Comparison of ENCODE assay signal across 13 cellular contexts in genomic region chr4:2393353-2394270, GRCh38. TPM values are rescaled to one million over a fixed set of nuclear protein-coding genes. Genes with fewer than 3 reads are reported as not detected.
DNase-seq lines count a peak whose midpoint lies in the region; ATAC-seq, FAIRE-seq and TF ChIP-seq lines count a peak whose summit lies in the region.
"Had no signal": no experiment of that assay in that cellular context is flagged by ENCODE, and none has a peak within 500 bp of the region (broad histone marks: within the 10 kb centered on the region; RNA-seq: fewer than 3 reads in every experiment).

No MANE protein-coding gene starts in this region.

- peak overlapping the region in 6 of 7 donors; percentile 35 to 79 (median 58) for H3K4me3 Mint-ChIP-seq in CD8-positive, alpha-beta memory T cell
- peak overlapping the region; percentile 50 to 92 (median 85) for H3K4me3 Mint-ChIP-seq in naive B cell

- H3K9me3 Mint-ChIP-seq in CD8-positive, alpha-beta memory T cell = no peaks in the 10 kb centered on the region
- no peaks in the 10 kb centered on the region for H3K9me3 Mint-ChIP-seq in naive B cell

- H3K36me3 Mint-ChIP-seq in CD8-positive, alpha-beta memory T cell = peaks cover 0 to 4% (median 2%) of the 10 kb centered on the region in 3 donors
- H3K36me3 Mint-ChIP-seq in naive B cell = peaks cover 0 to 7% of the 10 kb centered on the region in 2 donors

- H3K4me1 Mint-ChIP-seq in CD8-positive, alpha-beta memory T cell = peaks cover 37 to 68% (median 43%) of the 10 kb centered on the region in 3 donors
- peaks cover 31 to 35% (median 35%) of the 10 kb centered on the region in 3 donors for H3K4me1 Mint-ChIP-seq in naive B cell

- ATAC-seq in HG03442 (IDR thresholded peaks at IDR 0.05; ENCODE audit: unreplicated experiment) (peak; percentile 52), naive B cell (ENCODE audit: low read depth in 2 of 2) (peak; percentile 39 to 42)

- H3K27me3 ChIP-seq in CD8-positive, alpha-beta memory T cell (ENCODE audit: insufficient read depth, low read length, poor library complexity, severe bottlenecking) = no peaks in the 10 kb centered on the region
- peaks cover 6% of the 10 kb centered on the region for H3K27me3 ChIP-seq in bronchial epithelial cell (ENCODE audit: control insufficient read depth, insufficient read depth, low read length)

- CTCF ChIA-PET in CD8-positive, alpha-beta memory T cell (lab: Charles Lee) = interaction anchor here (1.2 to 2.0 kb wide), 5 partner anchors 13 to 173 kb away, joined by 4 to 10 read pairs (median 7); partner anchors contain the start of genes CFAP99 and ZFYVE28

- H3K27ac ChIP-seq in CD8-positive, alpha-beta memory T cell (ENCODE audit: low read depth, low read length) = peak overlapping the region; percentile 72
- H3K27ac ChIP-seq: VCaP had no signal

- POLR2A ChIA-PET in CD8-positive, alpha-beta memory T cell (lab: Charles Lee) = interaction anchor here (0.5 kb wide), 1 partner anchor 72 kb away, joined by 6 read pairs; no protein-coding TSS in a partner anchor

- peak; percentile 32 for FAIRE-seq in bronchial epithelial cell (lab: Jason Lieb, UNC)
- no peak for FAIRE-seq in RCC 7860 (lab: Jason Lieb, UNC)
- FAIRE-seq: endothelial cell of umbilical vein, G401.6 had no signal

- peaks cover 0 to 3% of the 10 kb centered on the region in 2 donors for H3K27me3 Mint-ChIP-seq in CD8-positive, alpha-beta memory T cell
- peaks cover 11 to 87% (median 75%) of the 10 kb centered on the region in 3 donors for H3K27me3 Mint-ChIP-seq in naive B cell

- H3K4me1 ChIP-seq in CD8-positive, alpha-beta memory T cell (ENCODE audit: insufficient read depth, low read length) = peaks cover 28% of the 10 kb centered on the region

- H3K27ac Mint-ChIP-seq in CD8-positive, alpha-beta memory T cell = peak overlapping the region in 5 of 8 donors; percentile 59 to 86 (median 73)
- peak overlapping the region in 4 of 6 donors; percentile 47 to 90 (median 60) for H3K27ac Mint-ChIP-seq in naive B cell

- peak; percentile 9 for TF ChIP-seq CTCF in bronchial epithelial cell (IDR thresholded peaks at IDR 0.05; ENCODE audit: insufficient read depth, low read length, severe bottlenecking)

- H3K36me3 ChIP-seq in CD8-positive, alpha-beta memory T cell (ENCODE audit: insufficient read depth, low read length) = no peaks in the 10 kb centered on the region
- H3K36me3 ChIP-seq in bronchial epithelial cell (ENCODE audit: control insufficient read depth, insufficient read depth, low read length) = no peaks in the 10 kb centered on the region

- peak overlapping the region; percentile 45 for H3K4me3 ChIP-seq in CD8-positive, alpha-beta memory T cell (ENCODE audit: low read length)
- H3K4me3 ChIP-seq in bronchial epithelial cell (ENCODE audit: low read depth, low read length) = no peak overlapping the region

- peak in 2 of 5 donors; percentile 14 to 48 for DNase-seq in CD8-positive, alpha-beta memory T cell
- DNase-seq in bronchial epithelial cell (ENCODE audit: low read depth) (peak; percentile 11), naive B cell (no peak), RCC 7860 (ENCODE audit: low spot score) (no peak), NCI-H446 (lab: John Stamatoyannopoulos, UW) (no peak), SKM-1 treated with dmso at 0.1 percent for 144 hours (lab: John Stamatoyannopoulos, UW; ENCODE audit: unreplicated experiment) (no peak), hippocampal formation (lab: John Stamatoyannopoulos, UW) (no peak)
- DNase-seq: GOT3 had no signal

- no peaks in the 10 kb centered on the region for H3K9me3 ChIP-seq in CD8-positive, alpha-beta memory T cell (ENCODE audit: low read length)

RNA-seq across cellular contexts. Expression of gene ZFYVE28, which starts 24.8 kb away (rescaled TPM):
- 10 to 100 TPM; 12.9 to 13.2 TPM for total RNA-seq in CD8-positive, alpha-beta memory T cell
- polyA plus RNA-seq in CD8-positive, alpha-beta memory T cell = 14.8 TPM
- 1.3 and 1.8 TPM in 2 replicates for total RNA-seq in bronchial epithelial cell
- 1 to 10 TPM in 4 of 6 donors, under 1 TPM in 2; 0.71 to 2.9 (median 1.4) TPM for polyA plus RNA-seq in naive B cell (ENCODE audit: low read depth in 6 of 6)

RNA-seq across cellular contexts. Expression of gene CFAP99, which starts 25.1 kb away (rescaled TPM):
- under 1 TPM in 1 of 2 experiments, not detected in 1; 0.07 TPM for total RNA-seq in CD8-positive, alpha-beta memory T cell
- not detected for polyA plus RNA-seq in CD8-positive, alpha-beta memory T cell
- total RNA-seq in bronchial epithelial cell = not detected in 2 replicates
- polyA plus RNA-seq in naive B cell (ENCODE audit: low read depth in 6 of 6) = not detected
- total RNA-seq: endothelial cell of umbilical vein, subcutaneous adipose tissue had no signal
